In the genomic region with DNA sequence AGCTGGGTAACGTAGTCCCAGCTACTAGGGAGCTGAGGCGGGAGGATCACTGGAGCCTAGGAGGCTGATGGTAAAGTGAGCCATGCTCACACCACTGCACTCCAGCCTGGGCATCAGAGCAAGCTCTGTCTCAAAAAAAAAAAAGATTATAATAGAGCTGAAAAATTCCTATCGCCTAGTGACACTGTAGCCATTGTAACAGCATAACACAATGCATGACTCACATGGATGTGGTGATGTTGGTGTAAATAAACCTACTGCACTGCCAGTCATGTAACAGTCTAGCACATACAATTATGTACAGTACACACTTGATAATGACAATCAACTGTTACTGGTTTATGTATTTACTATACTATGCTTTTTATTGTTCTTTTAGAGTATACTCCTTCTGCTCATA, we compare ENCODE assay signal across 11 cellular contexts. TPM values are rescaled to one million over a fixed set of nuclear protein-coding genes. Genes with fewer than 3 reads are reported as not detected.
A peak's percentile ranks its signal among the peaks of the same experiment; 100 is the strongest.
DNase-seq lines count a peak whose midpoint lies in the region; ATAC-seq and TF ChIP-seq lines count a peak whose summit lies in the region.
"Had no signal": no experiment of that assay in that cellular context is flagged by ENCODE, and none has a peak within 500 bp of the region (broad histone marks: within the 10 kb centered on the region; RNA-seq: fewer than 3 reads in every experiment).

No MANE protein-coding gene starts in this region.

- TF ChIP-seq CTCF in PC-3 (conservative IDR thresholded peaks at IDR 0.05; ENCODE audit: low read depth, low read length) (no peak), dorsolateral prefrontal cortex (IDR thresholded peaks at IDR 0.05 in 54 of 56, conservative IDR thresholded peaks at IDR 0.05 in 2 of 56; ENCODE audit: low read depth in 1 of 56, partially characterized antibody in 56 of 56) (no peak)

- H3K27me3 ChIP-seq in PC-3 (ENCODE audit: low read length) (no peaks in the 10 kb centered on the region), dorsolateral prefrontal cortex (no peaks in the 10 kb centered on the region), SJCRH30 (no peaks in the 10 kb centered on the region; the same call in none of the 2 replicates)
- H3K27me3 ChIP-seq: tibial artery had no signal

- peak; percentile 43 for ATAC-seq in activated CD4-positive, alpha-beta T cell treated with anti-CD3 and anti-CD28 coated beads for 36 hours
- peak; percentile 98 for ATAC-seq in PC-3

- intact Hi-C loops in activated CD4-positive, alpha-beta T cell treated with anti-CD3 and anti-CD28 coated beads for 36 hours (cut with DNase I, micrococcal nuclease) = loop anchor here (5.0 kb wide), 2 partner anchors 34 to 81 kb away; no protein-coding TSS in a partner anchor
- intact Hi-C loops in PC-3 (cut with micrococcal nuclease) (no loop called here), dorsolateral prefrontal cortex (cut with DNase I) (no loop called here)

- peak overlapping the region; percentile 20 for H3K4me3 Mint-ChIP-seq in activated CD4-positive, alpha-beta T cell treated with anti-CD3 and anti-CD28 coated beads for 36 hours

- no peaks in the 10 kb centered on the region for H4K20me1 ChIP-seq in PC-3 (ENCODE audit: low read length)

- no peaks in the 10 kb centered on the region for H3K27me3 Mint-ChIP-seq in activated CD4-positive, alpha-beta T cell treated with anti-CD3 and anti-CD28 coated beads for 36 hours

- H3K9me2 ChIP-seq in PC-3 (replicated peaks; ENCODE audit: low read length) = no peaks in the 10 kb centered on the region

- POLR2A ChIA-PET in activated CD4-positive, alpha-beta T cell treated with anti-CD3 and anti-CD28 coated beads for 36 hours (lab: Charles Lee) = interaction anchor here (0.7 kb wide), 1 partner anchor 166 kb away, joined by 5 read pairs; no protein-coding TSS in a partner anchor
- POLR2A ChIA-PET in PC-3 (lab: Charles Lee; ENCODE audit: unreplicated experiment) = no interaction called here

- H3K36me3 ChIP-seq in PC-3 (ENCODE audit: low read depth, low read length) = no peaks in the 10 kb centered on the region
- no peaks in the 10 kb centered on the region for H3K36me3 ChIP-seq in SJCRH30
- H3K36me3 ChIP-seq: left ventricle myocardium inferior, tibial artery had no signal

- H3K27ac ChIP-seq in PC-3 (ENCODE audit: low read length) (no peak overlapping the region), dorsolateral prefrontal cortex (peak overlapping the region in 45 of 59 donors; percentile 3 to 77 (median 47)), substantia nigra (ENCODE audit: low read depth, low read length, poor library complexity, severe bottlenecking) (no peak overlapping the region), SJCRH30 (no peak overlapping the region)
- H3K27ac ChIP-seq: left ventricle myocardium inferior, tibial artery had no signal

- no peaks in the 10 kb centered on the region for H3F3A ChIP-seq in PC-3 (ENCODE audit: low read length, unreplicated experiment)

- H3K27ac Mint-ChIP-seq in activated CD4-positive, alpha-beta T cell treated with anti-CD3 and anti-CD28 coated beads for 36 hours = peak overlapping the region; percentile 96

- no peak overlapping the region for H3K4me2 ChIP-seq in PC-3 (ENCODE audit: low read length)
- H3K4me2 ChIP-seq: smooth muscle cell had no signal

- no peak overlapping the region for H2AFZ ChIP-seq in PC-3 (ENCODE audit: low read length)

- H3K4me1 ChIP-seq in PC-3 (ENCODE audit: insufficient read depth, low read length) (peaks cover 8% of the 10 kb centered on the region; the same call in 1 of the 2 replicates), SJCRH30 (no peaks in the 10 kb centered on the region)

- H3K4me1 Mint-ChIP-seq in activated CD4-positive, alpha-beta T cell treated with anti-CD3 and anti-CD28 coated beads for 36 hours = peaks cover 86% of the 10 kb centered on the region

- peaks cover 3% of the 10 kb centered on the region for H3K9me3 Mint-ChIP-seq in activated CD4-positive, alpha-beta T cell treated with anti-CD3 and anti-CD28 coated beads for 36 hours (ENCODE audit: low read depth)

- peaks cover 32% of the 10 kb centered on the region for H3K36me3 Mint-ChIP-seq in activated CD4-positive, alpha-beta T cell treated with anti-CD3 and anti-CD28 coated beads for 36 hours (ENCODE audit: low read depth)

- H3K79me2 ChIP-seq in PC-3 (ENCODE audit: low read length) = no peaks in the 10 kb centered on the region

- CTCF ChIA-PET in activated CD4-positive, alpha-beta T cell treated with anti-CD3 and anti-CD28 coated beads for 36 hours (lab: Charles Lee) = interaction anchor here (0.6 to 1.5 kb wide), 9 partner anchors 13 to 449 kb away, joined by 3 to 7 read pairs (median 3); no protein-coding TSS in a partner anchor
- CTCF ChIA-PET in PC-3 (lab: Charles Lee) = no interaction called here

- no peaks in the 10 kb centered on the region for H3K9me3 ChIP-seq in PC-3 (ENCODE audit: low read length)
- no peaks in the 10 kb centered on the region for H3K9me3 ChIP-seq in SJCRH30 (replicated peaks)
- H3K9me3 ChIP-seq: left ventricle myocardium inferior, tibial artery had no signal

- no peak overlapping the region for H3K9ac ChIP-seq in PC-3 (ENCODE audit: low read length)

- no TSS peak for BruUV-seq in PC-3 (replicated peaks; lab: Mats Ljungman, UMichigan)

- no peak for DNase-seq in activated CD4-positive, alpha-beta T cell treated with anti-CD3 and anti-CD28 coated beads for 36 hours
- DNase-seq in activated CD4-positive, alpha-beta T cell treated with anti-CD3 and anti-CD28 coated beads, Interleukin-2, amount 50 U/mL, for 48 hours = no peak
- DNase-seq in PC-3 = peak; percentile 68
- no peak for DNase-seq in dorsolateral prefrontal cortex
- DNase-seq in putamen (ENCODE audit: low spot score) = peak; percentile 42
- no peak for DNase-seq in substantia nigra (lab: John Stamatoyannopoulos, UW)
- no peak for DNase-seq in iPS-NIHi11 (ENCODE audit: low spot score)
- DNase-seq in SJCRH30 = no peak
- DNase-seq: left ventricle myocardium inferior, tibial artery had no signal

- no peak overlapping the region for H3K4me3 ChIP-seq in PC-3 (ENCODE audit: low read length)
- H3K4me3 ChIP-seq in dorsolateral prefrontal cortex = peak overlapping the region in 1 of 59 donors; percentile 12
- no peak overlapping the region for H3K4me3 ChIP-seq in SJCRH30
- H3K4me3 ChIP-seq: left ventricle myocardium inferior, smooth muscle cell, tibial artery had no signal

RNA-seq across cellular contexts. Expression of gene MGAT4A, which starts 39.6 kb away (rescaled TPM):
- total RNA-seq in activated CD4-positive, alpha-beta T cell treated with anti-CD3 and anti-CD28 coated beads for 36 hours = 10 to 100 TPM; 49.4 to 67.5 TPM
- total RNA-seq in PC-3 (2014; rRNA removed) (1.7 and 6.1 TPM in 2 replicates), dorsolateral prefrontal cortex (10 to 100 TPM; 42.8 to 86.5 (median 65.9) TPM)
- 0.08 and 0.13 TPM in 2 replicates for total RNA-seq in SJCRH30 (2014; rRNA removed; shearing (Covaris generic))

Comparison
In these comparisons a context has a peak if more than half of its experiments do, and no peak if none do; other contexts are left out.
1. DNase-seq: peak in PC-3 (single experiment) and putamen (single experiment); none in activated CD4-positive, alpha-beta T cell treated with anti-CD3 and anti-CD28 coated beads for 36 hours (single experiment), activated CD4-positive, alpha-beta T cell treated with anti-CD3 and anti-CD28 coated beads, Interleukin-2, amount 50 U/mL, for 48 hours (0 of 2), dorsolateral prefrontal cortex (0 of 10), substantia nigra (0 of 49), iPS-NIHi11 (single experiment) and SJCRH30 (0 of 2).
2. H3K27ac ChIP-seq: peak in dorsolateral prefrontal cortex (45 of 59); none in PC-3 (single experiment), substantia nigra (single experiment) and SJCRH30 (single experiment).
3. intact Hi-C loops: an anchor here in activated CD4-positive, alpha-beta T cell treated with anti-CD3 and anti-CD28 coated beads for 36 hours (5.0 kb wide); none called in PC-3 and dorsolateral prefrontal cortex.